20 cellular contexts compared by ENCODE assay signal in the genomic region with DNA sequence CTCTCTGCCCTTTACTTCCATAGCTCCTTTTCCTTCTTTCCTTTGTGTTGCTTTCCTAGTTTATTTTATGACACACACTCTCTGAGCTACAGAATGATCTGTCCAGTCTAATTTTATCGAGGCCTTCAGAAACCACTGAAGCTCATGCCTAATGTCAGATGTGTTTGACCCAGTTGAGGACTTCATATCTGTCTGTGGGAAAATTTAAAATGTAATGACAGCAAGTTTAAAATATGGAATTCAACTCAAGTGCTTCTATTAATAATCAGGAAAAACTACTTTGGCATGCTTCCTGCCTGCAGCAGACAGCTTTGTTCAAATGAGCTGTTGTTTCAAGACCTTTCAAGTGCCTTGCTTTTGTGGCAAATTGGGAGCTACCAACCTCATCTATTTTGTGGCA.
DNase-seq lines count a peak whose midpoint lies in the region; FAIRE-seq and TF ChIP-seq lines count a peak whose summit lies in the region.
"Had no signal": no experiment of that assay in that cellular context is flagged by ENCODE, and none has a peak within 500 bp of the region (broad histone marks: within the 10 kb centered on the region; RNA-seq: fewer than 3 reads in every experiment).

No MANE protein-coding gene starts in this region.

- H3K4me1 Mint-ChIP-seq in chondrocyte (ENCODE audit: low read depth): peaks cover 77% of the 10 kb centered on the region
- peaks cover 24% of the 10 kb centered on the region for H3K4me1 Mint-ChIP-seq in mesothelial cell of epicardium

- DNase-seq in DMS79 treated with DMSO at 0.1 percent for 48 hours (lab: John Stamatoyannopoulos, UW) (peak; percentile 92), NCI-H1105 treated with DMSO at 0.1 percent for 48 hours (lab: John Stamatoyannopoulos, UW) (peak; percentile 80), chondrocyte (ENCODE audit: low spot score) (no peak), mesothelial cell of epicardium (ENCODE audit: low spot score in 2 of 2, unreplicated experiment in 2 of 2) (no peak), vagina (ENCODE audit: extremely low spot score in 2 of 2) (no peak), NK-92 (lab: John Stamatoyannopoulos, UW; ENCODE audit: unreplicated experiment) (no peak), GM12892 (ENCODE audit: insufficient read length) (no peak)
- DNase-seq: activated CD4-positive, CD25-positive, alpha-beta regulatory T cell; activated CD8-positive, alpha-beta memory T cell treated with anti-CD3 and anti-CD28 coated beads for 24 hours; AML-193; GDM1; HFFc6; IMR-90; pancreas; stimulated activated CD4-positive, alpha-beta T cell treated with anti-CD3 and anti-CD28 coated beads, Interleukin-4, amount 100 ng/mL, for 24 hours; T-helper 17 cell had no signal

- H3K27me3 ChIP-seq in vagina: no peaks in the 10 kb centered on the region
- H3K27me3 ChIP-seq: pancreas had no signal

- intact Hi-C loops in vagina (cut with DNase I): no loop called here

- no peaks in the 10 kb centered on the region for H3K4me1 ChIP-seq in vagina
- H3K4me1 ChIP-seq: Caco-2, pancreas had no signal

- no peak for FAIRE-seq in GM12892 (lab: Jason Lieb, UNC)
- FAIRE-seq: endometrium, frontal cortex, pancreas had no signal

- peak overlapping the region; percentile 2 for H3K4me3 Mint-ChIP-seq in chondrocyte (ENCODE audit: unreplicated experiment)
- no peak overlapping the region for H3K4me3 Mint-ChIP-seq in mesothelial cell of epicardium
- H3K4me3 Mint-ChIP-seq: HFFc6, T-helper 17 cell had no signal

- TF ChIP-seq POLR2A in vagina (IDR thresholded peaks at IDR 0.05) (no peak), GM12892 (IDR thresholded peaks at IDR 0.05; ENCODE audit: low read depth, low read length) (no peak)

- H3K9me3 Mint-ChIP-seq in chondrocyte (ENCODE audit: low read depth) (no peaks in the 10 kb centered on the region), mesothelial cell of epicardium (peaks cover 8% of the 10 kb centered on the region)

- H3K36me3 Mint-ChIP-seq in chondrocyte (ENCODE audit: low read depth): no peaks in the 10 kb centered on the region
- peaks cover 5% of the 10 kb centered on the region for H3K36me3 Mint-ChIP-seq in mesothelial cell of epicardium

- H3K27ac Mint-ChIP-seq in chondrocyte (ENCODE audit: unreplicated experiment): peak overlapping the region; percentile 85
- H3K27ac Mint-ChIP-seq in mesothelial cell of epicardium: peak overlapping the region; percentile 29
- H3K27ac Mint-ChIP-seq: HFFc6, T-helper 17 cell had no signal

- H3K36me3 ChIP-seq in vagina: no peaks in the 10 kb centered on the region
- H3K36me3 ChIP-seq: pancreas had no signal

- no peaks in the 10 kb centered on the region for H3K9me3 ChIP-seq in vagina
- H3K9me3 ChIP-seq: Caco-2, pancreas had no signal

- no peaks in the 10 kb centered on the region for H3K27me3 Mint-ChIP-seq in chondrocyte (ENCODE audit: low read depth)
- H3K27me3 Mint-ChIP-seq in mesothelial cell of epicardium (ENCODE audit: low read depth): no peaks in the 10 kb centered on the region
- H3K27me3 Mint-ChIP-seq: T-helper 17 cell had no signal

- TF ChIP-seq CTCF in chondrocyte (IDR thresholded peaks at IDR 0.05) (no peak), mesothelial cell of epicardium (IDR thresholded peaks at IDR 0.05; ENCODE audit: unreplicated experiment) (no peak), vagina (IDR thresholded peaks at IDR 0.05) (no peak)

- H3K27ac ChIP-seq in vagina: no peak overlapping the region
- H3K27ac ChIP-seq: pancreas had no signal

- H3K4me3 ChIP-seq in vagina: no peak overlapping the region
- H3K4me3 ChIP-seq: pancreas, skin epidermis had no signal

Comparison
In these comparisons a context has a peak if more than half of its experiments do, and no peak if none do; other contexts are left out.
1. DNase-seq: peak in DMS79 treated with DMSO at 0.1 percent for 48 hours (single experiment) and NCI-H1105 treated with DMSO at 0.1 percent for 48 hours (single experiment); none in chondrocyte (single experiment), mesothelial cell of epicardium (0 of 2), vagina (0 of 2), NK-92 (single experiment) and GM12892 (single experiment).